22 cellular contexts compared by ENCODE assay signal in genomic region chr11:17003426-17003825, GRCh38.
"Had no signal": no experiment of that assay in that cellular context is flagged by ENCODE, and none has a peak within 500 bp of the region (broad histone marks: within the 10 kb centered on the region; RNA-seq: fewer than 3 reads in every experiment).

No MANE protein-coding gene starts in this region.

- H3K4me2 ChIP-seq: KMS-11, SK-N-SH had no signal

- H3K9ac ChIP-seq: KMS-11, SK-N-SH had no signal

- H3K27ac ChIP-seq: KMS-11, RWPE1 had no signal

- DNase-seq: Kasumi-1, MV-4-11, NCI-H1092, NCI-H1436, NCI-H187, NCI-H2029, NCI-H2081 treated with DMSO at 0.1 percent for 48 hours, NCI-H2171, NCI-H226, NCI-H446, NCI-H510A, NCI-H524 treated with DMSO at 0.1 percent for 48 hours, NCI-H69, NCI-H774, PC-3, SHP77, SK-N-SH, SW 1271 had no signal

- H3K9me3 ChIP-seq: SK-N-SH had no signal

- ATAC-seq: K562, Panc1, PC-3 had no signal

- FAIRE-seq: K562 had no signal

- H3K4me3 ChIP-seq: K562 had no signal
